8 cellular contexts compared by ENCODE assay signal in genomic region chr11:76236092-76237026, GRCh38. TPM values are rescaled to one million over a fixed set of nuclear protein-coding genes. Genes with fewer than 3 reads are reported as not detected.
DNase-seq lines count a peak whose midpoint lies in the region; ATAC-seq and TF ChIP-seq lines count a peak whose summit lies in the region.

No MANE protein-coding gene starts in this region.

- no peaks in the 10 kb centered on the region for H3K9me3 ChIP-seq in PC-3 (ENCODE audit: low read length)
- H3K9me3 ChIP-seq in heart right ventricle, result no peaks in the 10 kb centered on the region
- no peaks in the 10 kb centered on the region for H3K9me3 ChIP-seq in trophoblast cell (ENCODE audit: insufficient read depth, low read depth, low read length)

- no peak overlapping the region for H2BK120ac ChIP-seq in trophoblast cell (ENCODE audit: insufficient read depth, low read length, poor library complexity)

- no peak overlapping the region for H2BK5ac ChIP-seq in trophoblast cell (ENCODE audit: low read depth, low read length, poor library complexity)

- peaks cover 9% of the 10 kb centered on the region for H3K36me3 Mint-ChIP-seq in activated naive CD8-positive, alpha-beta T cell treated with anti-CD3 and anti-CD28 coated beads, Interleukin-2, amount 50 U/mL, for 24 hours (ENCODE audit: low read depth)

- peaks cover 15% of the 10 kb centered on the region for H3K4me1 ChIP-seq in PC-3 (ENCODE audit: insufficient read depth, low read length)
- H3K4me1 ChIP-seq in heart right ventricle, result peaks cover 4 to 27% (median 12%) of the 10 kb centered on the region in 9 donors
- H3K4me1 ChIP-seq in trophoblast cell (ENCODE audit: control insufficient read depth in 1 of 2, insufficient read depth in 2 of 2, low read length in 2 of 2), result peaks cover 20% of the 10 kb centered on the region in 2 experiments

- H3K4me3 ChIP-seq in HL-60 (replicated peaks; ENCODE audit: insufficient read depth, low read length) (peak overlapping the region; percentile 69), PC-3 (ENCODE audit: low read length) (peak overlapping the region; percentile 89), heart right ventricle (peak overlapping the region; percentile 67 to 95 (median 86)), trophoblast cell (ENCODE audit: low read depth, low read length) (peak overlapping the region; percentile 91)

- intact Hi-C loops in PC-3 (cut with micrococcal nuclease), result no loop called here
- intact Hi-C loops in heart right ventricle (cut with DNase I), result no loop called here

- POLR2A ChIA-PET in PC-3 (lab: Charles Lee; ENCODE audit: unreplicated experiment), result no interaction called here

- BruUV-seq in PC-3 (replicated peaks; lab: Mats Ljungman, UMichigan), result no TSS peak

- H3K9me3 Mint-ChIP-seq in activated naive CD8-positive, alpha-beta T cell treated with anti-CD3 and anti-CD28 coated beads, Interleukin-2, amount 50 U/mL, for 24 hours, result no peaks in the 10 kb centered on the region

- no peak overlapping the region for H4K91ac ChIP-seq in trophoblast cell (ENCODE audit: low read depth, low read length)

- TF ChIP-seq CTCF in HL-60 (IDR thresholded peaks at IDR 0.05; ENCODE audit: insufficient read depth, low read length) (no peak), PC-3 (conservative IDR thresholded peaks at IDR 0.05; ENCODE audit: low read depth, low read length) (no peak), heart right ventricle (IDR thresholded peaks at IDR 0.05) (no peak)

- ATAC-seq in PC-3 (peak; percentile 45), heart right ventricle (peak; percentile 23 to 63 (median 51)), HG03108 (IDR thresholded peaks at IDR 0.05; ENCODE audit: unreplicated experiment) (no peak)
- ATAC-seq in activated naive CD8-positive, alpha-beta T cell treated with anti-CD3 and anti-CD28 coated beads, Interleukin-2, amount 50 U/mL, for 24 hours, result no peak

- H3K23ac ChIP-seq in trophoblast cell (ENCODE audit: low read length), result no peak overlapping the region

- no peak overlapping the region for H3K4ac ChIP-seq in trophoblast cell (ENCODE audit: low read depth, low read length)

- DNase-seq in activated T-cell treated with anti-CD3 and anti-CD28 coated beads for 24 hours (ENCODE audit: low read depth), result peak; percentile 30
- no peak for DNase-seq in activated T-cell treated with anti-CD3 and anti-CD28 coated beads, Interleukin-2, amount 50 U/mL, for 1 hour
- peak in 1 of 2 experiments; percentile 65 for DNase-seq in HL-60 (ENCODE audit: low read depth in 1 of 2, low spot score in 1 of 2)
- DNase-seq in PC-3, result peak; percentile 56
- peak; percentile 63 for DNase-seq in activated naive CD8-positive, alpha-beta T cell treated with anti-CD3 and anti-CD28 coated beads, Interleukin-2, amount 50 U/mL, for 24 hours
- DNase-seq in heart right ventricle, result peak in 1 of 2 donors; percentile 69
- peak; percentile 12 to 43 for DNase-seq in trophoblast cell

- H3F3A ChIP-seq in PC-3 (ENCODE audit: low read length, unreplicated experiment), result no peaks in the 10 kb centered on the region

- no peaks in the 10 kb centered on the region for H3K9me2 ChIP-seq in PC-3 (replicated peaks; ENCODE audit: low read length)

- CTCF ChIA-PET in PC-3 (lab: Charles Lee), result interaction anchor here (0.6 to 1.3 kb wide), 2 partner anchors 28 to 58 kb away, joined by 3 to 8 read pairs; no protein-coding TSS in a partner anchor

- peak overlapping the region; percentile 94 for H3K4me3 Mint-ChIP-seq in activated naive CD8-positive, alpha-beta T cell treated with anti-CD3 and anti-CD28 coated beads, Interleukin-2, amount 50 U/mL, for 24 hours

- H3K9ac ChIP-seq in PC-3 (ENCODE audit: low read length) (peak overlapping the region; percentile 52), trophoblast cell (ENCODE audit: low read length) (no peak overlapping the region)

- peaks cover 51% of the 10 kb centered on the region for H3K4me1 Mint-ChIP-seq in activated naive CD8-positive, alpha-beta T cell treated with anti-CD3 and anti-CD28 coated beads, Interleukin-2, amount 50 U/mL, for 24 hours

- peak overlapping the region; percentile 26 for H3K27ac ChIP-seq in HL-60 (replicated peaks)
- no peak overlapping the region for H3K27ac ChIP-seq in PC-3 (ENCODE audit: low read length)
- H3K27ac ChIP-seq in heart right ventricle, result peak overlapping the region; percentile 7 to 91 (median 82)
- no peak overlapping the region for H3K27ac ChIP-seq in trophoblast cell (ENCODE audit: low read depth, low read length)

- no peaks in the 10 kb centered on the region for H3K36me3 ChIP-seq in PC-3 (ENCODE audit: low read depth, low read length)
- H3K36me3 ChIP-seq in heart right ventricle, result no peaks in the 10 kb centered on the region
- H3K36me3 ChIP-seq in trophoblast cell (ENCODE audit: control insufficient read depth in 1 of 2, insufficient read depth in 2 of 2, low read length in 2 of 2), result no peaks in the 10 kb centered on the region

- H3K4me2 ChIP-seq in PC-3 (ENCODE audit: low read length), result peak overlapping the region; percentile 83
- peak overlapping the region; percentile 66 for H3K4me2 ChIP-seq in trophoblast cell (ENCODE audit: low read length)

- no peaks in the 10 kb centered on the region for H3K27me3 ChIP-seq in HL-60 (ENCODE audit: insufficient read depth, poor library complexity, severe bottlenecking)
- no peaks in the 10 kb centered on the region for H3K27me3 ChIP-seq in PC-3 (ENCODE audit: low read length)
- peaks cover 0 to 2% (median 0%) of the 10 kb centered on the region in 7 donors for H3K27me3 ChIP-seq in heart right ventricle
- no peaks in the 10 kb centered on the region for H3K27me3 ChIP-seq in trophoblast cell (ENCODE audit: insufficient read depth, low read length)

- peak overlapping the region; percentile 94 for H3K27ac Mint-ChIP-seq in activated naive CD8-positive, alpha-beta T cell treated with anti-CD3 and anti-CD28 coated beads, Interleukin-2, amount 50 U/mL, for 24 hours

- no peak overlapping the region for H2BK12ac ChIP-seq in trophoblast cell (ENCODE audit: low read length)

- no peak overlapping the region for H4K8ac ChIP-seq in trophoblast cell (ENCODE audit: low read depth, low read length)

- no peak overlapping the region for H3K14ac ChIP-seq in trophoblast cell (ENCODE audit: low read length)

- 3 to 4% methylated on average over 44 of the region's 44 CpGs for WGBS in heart right ventricle, 2 donors
- no CpG with 5 or more reads among the region's 44 CpGs for WGBS in trophoblast cell (ENCODE audit: extremely low coverage, insufficient coverage, insufficient read length)

- peaks cover 3% of the 10 kb centered on the region for H3K79me1 ChIP-seq in trophoblast cell (ENCODE audit: low read length)

- H2AK5ac ChIP-seq in trophoblast cell (ENCODE audit: low read length), result no peak overlapping the region

- no peaks in the 10 kb centered on the region for H4K20me1 ChIP-seq in PC-3 (ENCODE audit: low read length)

- H3K79me2 ChIP-seq in PC-3 (ENCODE audit: low read length), result no peaks in the 10 kb centered on the region
- H3K79me2 ChIP-seq in trophoblast cell (ENCODE audit: control insufficient read depth, insufficient read depth, low read length, poor library complexity), result no peaks in the 10 kb centered on the region

- peak overlapping the region; percentile 97 for H2AFZ ChIP-seq in PC-3 (ENCODE audit: low read length)
- H2AFZ ChIP-seq in trophoblast cell (ENCODE audit: insufficient read depth, low read length, poor library complexity), result peak overlapping the region; percentile 68

- H3K18ac ChIP-seq in trophoblast cell (ENCODE audit: low read length), result no peak overlapping the region

- H3K27me3 Mint-ChIP-seq in activated naive CD8-positive, alpha-beta T cell treated with anti-CD3 and anti-CD28 coated beads, Interleukin-2, amount 50 U/mL, for 24 hours, result peaks cover 7% of the 10 kb centered on the region

- H4K12ac ChIP-seq in trophoblast cell (ENCODE audit: low read depth, low read length), result peak overlapping the region; percentile 6

RNA-seq across cellular contexts. Expression of gene WNT11, which starts 30.1 kb away (rescaled TPM):
- total RNA-seq in PC-3 (2014; rRNA removed) (0.40 and 1.6 TPM in 2 replicates), heart right ventricle (10 to 100 TPM in 1 of 10 donors, 1 to 10 TPM in 9; 5.1 to 12.0 (median 8.1) TPM)
- polyA plus RNA-seq in heart right ventricle, result 1 to 10 TPM; 5.3 to 6.7 TPM
- 19.6 and 20.6 TPM in 2 replicates for polyA plus RNA-seq in trophoblast cell (2013)

Comparison
In these comparisons a context has a peak if more than half of its experiments do, and no peak if none do; other contexts are left out.
1. H3K27ac ChIP-seq: peak in HL-60 (single experiment) and heart right ventricle (10 of 10); none in PC-3 (single experiment) and trophoblast cell (single experiment).
2. ATAC-seq: peak in PC-3 (single experiment) and heart right ventricle (8 of 8); none in activated naive CD8-positive, alpha-beta T cell treated with anti-CD3 and anti-CD28 coated beads, Interleukin-2, amount 50 U/mL, for 24 hours (single experiment) and HG03108 (single experiment).
3. Peak in every context shown above with its lines, with median percentiles within 50 percentile points of each other: H3K4me3 ChIP-seq.